Comparison of ENCODE assay signal across 1 cellular context in the genomic region with DNA sequence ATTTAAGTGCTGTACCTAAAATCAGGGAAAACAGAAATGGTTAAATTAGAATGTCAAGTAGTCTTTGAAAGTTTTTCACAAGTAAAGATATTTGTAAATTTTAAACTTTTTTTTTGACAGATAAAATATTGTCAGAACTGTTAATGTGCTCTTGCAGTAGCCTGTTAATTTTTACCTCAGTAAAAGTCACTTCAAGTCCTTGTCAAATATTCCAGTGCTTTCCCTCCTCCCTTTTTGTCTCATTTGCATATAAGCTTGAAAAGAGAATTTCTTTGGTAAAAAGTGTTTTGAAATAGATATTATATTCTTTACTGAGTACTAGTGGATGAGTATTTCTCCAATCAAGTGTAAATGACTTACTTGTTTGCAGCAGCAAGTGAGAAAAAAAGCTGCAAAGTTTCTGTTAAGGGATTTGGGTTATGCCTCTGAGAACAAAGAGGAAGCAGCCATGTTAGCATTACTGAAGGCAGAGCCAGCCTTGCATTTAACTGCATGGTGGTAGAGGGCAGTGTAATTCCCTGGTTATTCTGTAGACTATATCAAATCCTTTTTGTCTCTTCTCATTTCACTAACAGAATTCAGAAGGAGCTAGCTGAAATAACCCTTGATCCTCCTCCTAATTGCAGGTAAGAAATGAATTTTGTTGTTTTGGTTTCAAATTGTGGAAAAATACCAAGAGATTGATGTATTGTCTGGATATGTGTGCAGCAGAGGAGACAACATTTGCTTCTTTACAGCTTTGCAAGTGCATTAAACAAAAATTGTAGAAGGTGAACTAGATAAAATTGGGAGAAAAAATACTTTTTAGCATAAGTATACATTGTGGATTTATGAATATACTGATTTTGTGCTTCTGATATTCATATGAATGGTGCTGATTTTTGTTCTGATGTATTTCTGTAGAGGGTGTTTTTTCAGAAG.
A peak's percentile ranks its signal among the peaks of the same experiment; 100 is the strongest.
TF ChIP-seq lines count a peak whose summit lies in the region.

No MANE protein-coding gene starts in this region.

TF ChIP-seq in HepG2, 621 proteins besides CTCF, POLR2A, EP300 and RAD21 (continued from another document):
- TF ChIP-seq, protein P1, sequence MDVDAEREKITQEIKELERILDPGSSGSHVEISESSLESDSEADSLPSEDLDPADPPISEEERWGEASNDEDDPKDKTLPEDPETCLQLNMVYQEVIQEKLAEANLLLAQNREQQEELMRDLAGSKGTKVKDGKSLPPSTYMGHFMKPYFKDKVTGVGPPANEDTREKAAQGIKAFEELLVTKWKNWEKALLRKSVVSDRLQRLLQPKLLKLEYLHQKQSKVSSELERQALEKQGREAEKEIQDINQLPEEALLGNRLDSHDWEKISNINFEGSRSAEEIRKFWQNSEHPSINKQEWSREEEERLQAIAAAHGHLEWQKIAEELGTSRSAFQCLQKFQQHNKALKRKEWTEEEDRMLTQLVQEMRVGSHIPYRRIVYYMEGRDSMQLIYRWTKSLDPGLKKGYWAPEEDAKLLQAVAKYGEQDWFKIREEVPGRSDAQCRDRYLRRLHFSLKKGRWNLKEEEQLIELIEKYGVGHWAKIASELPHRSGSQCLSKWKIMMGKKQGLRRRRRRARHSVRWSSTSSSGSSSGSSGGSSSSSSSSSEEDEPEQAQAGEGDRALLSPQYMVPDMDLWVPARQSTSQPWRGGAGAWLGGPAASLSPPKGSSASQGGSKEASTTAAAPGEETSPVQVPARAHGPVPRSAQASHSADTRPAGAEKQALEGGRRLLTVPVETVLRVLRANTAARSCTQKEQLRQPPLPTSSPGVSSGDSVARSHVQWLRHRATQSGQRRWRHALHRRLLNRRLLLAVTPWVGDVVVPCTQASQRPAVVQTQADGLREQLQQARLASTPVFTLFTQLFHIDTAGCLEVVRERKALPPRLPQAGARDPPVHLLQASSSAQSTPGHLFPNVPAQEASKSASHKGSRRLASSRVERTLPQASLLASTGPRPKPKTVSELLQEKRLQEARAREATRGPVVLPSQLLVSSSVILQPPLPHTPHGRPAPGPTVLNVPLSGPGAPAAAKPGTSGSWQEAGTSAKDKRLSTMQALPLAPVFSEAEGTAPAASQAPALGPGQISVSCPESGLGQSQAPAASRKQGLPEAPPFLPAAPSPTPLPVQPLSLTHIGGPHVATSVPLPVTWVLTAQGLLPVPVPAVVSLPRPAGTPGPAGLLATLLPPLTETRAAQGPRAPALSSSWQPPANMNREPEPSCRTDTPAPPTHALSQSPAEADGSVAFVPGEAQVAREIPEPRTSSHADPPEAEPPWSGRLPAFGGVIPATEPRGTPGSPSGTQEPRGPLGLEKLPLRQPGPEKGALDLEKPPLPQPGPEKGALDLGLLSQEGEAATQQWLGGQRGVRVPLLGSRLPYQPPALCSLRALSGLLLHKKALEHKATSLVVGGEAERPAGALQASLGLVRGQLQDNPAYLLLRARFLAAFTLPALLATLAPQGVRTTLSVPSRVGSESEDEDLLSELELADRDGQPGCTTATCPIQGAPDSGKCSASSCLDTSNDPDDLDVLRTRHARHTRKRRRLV (CRISPR knock-in tag; IDR thresholded peaks at IDR 0.05), result 0 out of 2 replicates have a peak, but pooled peaks have one; percentile 39
- TF ChIP-seq SOX13 (IDR thresholded peaks at IDR 0.05) (no peak), SOX13 (CRISPR knock-in tag; conservative IDR thresholded peaks at IDR 0.05 in 1 of 2, IDR thresholded peaks at IDR 0.05 in 1 of 2) (peak in 1 of 2 experiments; percentile 51; a peak in 2 of 4 replicates), KAT7 (CRISPR knock-in tag; IDR thresholded peaks at IDR 0.05; ENCODE audit: borderline replicate concordance) (peak; percentile 28; the same call in 1 of the 2 replicates), YEATS4 (CRISPR knock-in tag; IDR thresholded peaks at IDR 0.05; ENCODE audit: borderline replicate concordance) (peak; percentile 50; the same call in 1 of the 2 replicates), STAG1 (CRISPR knock-in tag; IDR thresholded peaks at IDR 0.05) (peak; percentile 26; the same call in 1 of the 2 replicates), HMG20A (CRISPR knock-in tag; IDR thresholded peaks at IDR 0.05; ENCODE audit: borderline replicate concordance) (peak; percentile 37; the same call in 1 of the 2 replicates), ERF (CRISPR knock-in tag; IDR thresholded peaks at IDR 0.05) (0 out of 2 replicates have a peak, but pooled peaks have one; percentile 34)
- TF ChIP-seq, protein P2, sequence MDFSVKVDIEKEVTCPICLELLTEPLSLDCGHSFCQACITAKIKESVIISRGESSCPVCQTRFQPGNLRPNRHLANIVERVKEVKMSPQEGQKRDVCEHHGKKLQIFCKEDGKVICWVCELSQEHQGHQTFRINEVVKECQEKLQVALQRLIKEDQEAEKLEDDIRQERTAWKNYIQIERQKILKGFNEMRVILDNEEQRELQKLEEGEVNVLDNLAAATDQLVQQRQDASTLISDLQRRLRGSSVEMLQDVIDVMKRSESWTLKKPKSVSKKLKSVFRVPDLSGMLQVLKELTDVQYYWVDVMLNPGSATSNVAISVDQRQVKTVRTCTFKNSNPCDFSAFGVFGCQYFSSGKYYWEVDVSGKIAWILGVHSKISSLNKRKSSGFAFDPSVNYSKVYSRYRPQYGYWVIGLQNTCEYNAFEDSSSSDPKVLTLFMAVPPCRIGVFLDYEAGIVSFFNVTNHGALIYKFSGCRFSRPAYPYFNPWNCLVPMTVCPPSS (IDR thresholded peaks at IDR 0.05), result no peak
- TF ChIP-seq, protein P3, sequence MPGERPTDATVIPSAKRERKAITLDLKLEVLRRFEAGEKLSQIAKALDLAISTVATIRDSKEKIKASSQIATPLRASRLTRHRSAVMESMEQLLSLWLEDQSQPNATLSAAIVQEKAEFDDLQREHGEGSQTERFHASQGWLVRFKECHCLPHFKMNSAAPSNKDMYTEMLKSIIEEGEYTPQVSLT (CRISPR knock-in tag; IDR thresholded peaks at IDR 0.05; ENCODE audit: borderline replicate concordance, low read depth), result no peak
- TF ChIP-seq, protein P4, sequence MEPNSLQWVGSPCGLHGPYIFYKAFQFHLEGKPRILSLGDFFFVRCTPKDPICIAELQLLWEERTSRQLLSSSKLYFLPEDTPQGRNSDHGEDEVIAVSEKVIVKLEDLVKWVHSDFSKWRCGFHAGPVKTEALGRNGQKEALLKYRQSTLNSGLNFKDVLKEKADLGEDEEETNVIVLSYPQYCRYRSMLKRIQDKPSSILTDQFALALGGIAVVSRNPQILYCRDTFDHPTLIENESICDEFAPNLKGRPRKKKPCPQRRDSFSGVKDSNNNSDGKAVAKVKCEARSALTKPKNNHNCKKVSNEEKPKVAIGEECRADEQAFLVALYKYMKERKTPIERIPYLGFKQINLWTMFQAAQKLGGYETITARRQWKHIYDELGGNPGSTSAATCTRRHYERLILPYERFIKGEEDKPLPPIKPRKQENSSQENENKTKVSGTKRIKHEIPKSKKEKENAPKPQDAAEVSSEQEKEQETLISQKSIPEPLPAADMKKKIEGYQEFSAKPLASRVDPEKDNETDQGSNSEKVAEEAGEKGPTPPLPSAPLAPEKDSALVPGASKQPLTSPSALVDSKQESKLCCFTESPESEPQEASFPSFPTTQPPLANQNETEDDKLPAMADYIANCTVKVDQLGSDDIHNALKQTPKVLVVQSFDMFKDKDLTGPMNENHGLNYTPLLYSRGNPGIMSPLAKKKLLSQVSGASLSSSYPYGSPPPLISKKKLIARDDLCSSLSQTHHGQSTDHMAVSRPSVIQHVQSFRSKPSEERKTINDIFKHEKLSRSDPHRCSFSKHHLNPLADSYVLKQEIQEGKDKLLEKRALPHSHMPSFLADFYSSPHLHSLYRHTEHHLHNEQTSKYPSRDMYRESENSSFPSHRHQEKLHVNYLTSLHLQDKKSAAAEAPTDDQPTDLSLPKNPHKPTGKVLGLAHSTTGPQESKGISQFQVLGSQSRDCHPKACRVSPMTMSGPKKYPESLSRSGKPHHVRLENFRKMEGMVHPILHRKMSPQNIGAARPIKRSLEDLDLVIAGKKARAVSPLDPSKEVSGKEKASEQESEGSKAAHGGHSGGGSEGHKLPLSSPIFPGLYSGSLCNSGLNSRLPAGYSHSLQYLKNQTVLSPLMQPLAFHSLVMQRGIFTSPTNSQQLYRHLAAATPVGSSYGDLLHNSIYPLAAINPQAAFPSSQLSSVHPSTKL (CRISPR knock-in tag; IDR thresholded peaks at IDR 0.05), result peak; percentile 57
